In the genomic region with DNA sequence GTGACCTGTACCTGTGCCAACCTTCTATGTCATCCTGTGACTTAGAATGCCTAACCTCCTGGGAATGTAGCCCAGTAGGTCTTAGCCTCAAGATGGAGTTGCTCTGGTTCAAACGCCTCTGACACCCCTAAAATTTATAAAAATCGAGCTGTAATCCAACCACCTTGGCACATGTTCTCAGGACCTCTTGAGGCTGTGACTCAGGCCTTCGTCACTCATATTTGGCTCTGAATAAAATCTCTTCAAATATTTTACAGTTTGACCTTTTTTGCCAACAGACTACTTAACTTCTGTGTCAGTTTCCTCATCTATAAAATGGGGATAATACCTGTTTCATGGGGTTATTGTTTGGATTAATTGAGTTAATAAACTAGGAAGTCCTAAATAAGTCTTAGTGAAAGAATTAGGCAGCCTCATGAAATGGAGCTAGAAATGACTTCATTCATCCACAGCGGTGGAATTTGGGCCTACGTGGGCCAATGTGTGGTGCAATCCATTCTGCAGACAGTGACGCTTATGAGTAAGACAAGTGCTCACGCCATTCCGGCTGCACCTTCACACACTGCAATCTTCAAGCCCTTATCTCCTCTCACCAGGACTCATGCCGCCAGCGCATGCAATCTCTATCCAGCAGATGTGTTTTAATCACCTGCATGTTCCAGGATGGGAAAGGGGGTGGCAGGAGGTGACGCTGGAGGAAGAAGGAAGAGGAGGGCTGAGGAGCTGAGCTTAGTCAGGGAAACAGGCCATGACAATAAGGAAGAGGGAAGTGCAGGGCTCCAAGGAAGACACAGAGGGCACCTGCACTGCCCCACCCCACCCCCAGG, we compare ENCODE assay signal across 15 cellular contexts. TPM values are rescaled to one million over a fixed set of nuclear protein-coding genes. Genes with fewer than 3 reads are reported as not detected.
DNase-seq lines count a peak whose midpoint lies in the region; ATAC-seq, FAIRE-seq and TF ChIP-seq lines count a peak whose summit lies in the region.
"Had no signal": no experiment of that assay in that cellular context is flagged by ENCODE, and none has a peak within 500 bp of the region (broad histone marks: within the 10 kb centered on the region; RNA-seq: fewer than 3 reads in every experiment).

No MANE protein-coding gene starts in this region.

- H3K4me2 ChIP-seq in K562 (ENCODE audit: insufficient read depth, low read length): peak overlapping the region; percentile 72

- peaks cover 33 to 39% of the 10 kb centered on the region in 2 experiments for H3K4me1 ChIP-seq in K562 (replicated peaks in 1 of 2; ENCODE audit: control insufficient read depth in 2 of 2, insufficient read depth in 2 of 2, low read length in 2 of 2)
- peaks cover 23% of the 10 kb centered on the region for H3K4me1 ChIP-seq in mucosa of descending colon (ENCODE audit: low read depth)

- no peaks in the 10 kb centered on the region for H3K27me3 Mint-ChIP-seq in CD4-positive, alpha-beta T cell

- H3K4me1 Mint-ChIP-seq in CD4-positive, alpha-beta T cell (ENCODE audit: low read depth): peaks cover 24% of the 10 kb centered on the region

- BruUV-seq in K562 (replicated peaks; lab: Mats Ljungman, UMichigan): no TSS peak

- peaks cover 8% of the 10 kb centered on the region for H3K36me3 Mint-ChIP-seq in CD4-positive, alpha-beta T cell (ENCODE audit: low read depth)

- intact Hi-C loops in CD4-positive, alpha-beta T cell (cut with DNase I, micrococcal nuclease): loop anchor here (5.0 to 10.0 kb wide), 6 partner anchors 43 to 463 kb away; a partner anchor contains a TSS
- intact Hi-C loops in K562 (cut with micrococcal nuclease) (loop anchor here (1.0 kb wide), 2 partner anchors 22 to 41 kb away; no protein-coding TSS in a partner anchor), mucosa of descending colon (cut with DNase I, micrococcal nuclease) (no loop called here), sciatic nerve (cut with DNase I) (no loop called here)

- H3K4me3 ChIP-seq in K562 (no peak overlapping the region), mucosa of descending colon (no peak overlapping the region)
- H3K4me3 ChIP-seq: breast epithelium had no signal

- no peak for TF ChIP-seq CTCF in CD4-positive, alpha-beta T cell (IDR thresholded peaks at IDR 0.05)
- no peak for TF ChIP-seq CTCF in K562 (IDR thresholded peaks at IDR 0.05 in 2 of 3, conservative IDR thresholded peaks at IDR 0.05 in 1 of 3; ENCODE audit: insufficient read depth in 2 of 3, low read depth in 1 of 3, low read length in 3 of 3)
- no peak for TF ChIP-seq CTCF in mucosa of descending colon (IDR thresholded peaks at IDR 0.05)

- TF ChIP-seq EP300 in K562 (IDR thresholded peaks at IDR 0.05; ENCODE audit: low read length): peak; percentile 99

- H3K9me1 ChIP-seq in K562 (ENCODE audit: control insufficient read depth, insufficient read depth, low read length): peaks cover 7% of the 10 kb centered on the region

- H3K9me3 ChIP-seq in CD4-positive, alpha-beta T cell (ENCODE audit: control insufficient read depth, low read length): peaks cover 17% of the 10 kb centered on the region
- H3K9me3 ChIP-seq in K562 (replicated peaks; ENCODE audit: control insufficient read depth, insufficient read depth, low read depth, low read length) (peaks cover 18% of the 10 kb centered on the region), mucosa of descending colon (peaks cover 13% of the 10 kb centered on the region)

- H3K27ac ChIP-seq in CD4-positive, alpha-beta T cell (ENCODE audit: low read depth, low read length): no peak overlapping the region
- H3K27ac ChIP-seq in K562 (ENCODE audit: extremely low read depth, low read depth, low read length): peak overlapping the region; percentile 98
- H3K27ac ChIP-seq: breast epithelium had no signal

- no peak for ATAC-seq in CD4-positive, alpha-beta T cell (ENCODE audit: poor library complexity)
- ATAC-seq in K562: peak; percentile 75
- peak; percentile 65 for ATAC-seq in mucosa of descending colon
- no peak for ATAC-seq in sciatic nerve
- ATAC-seq in GM18873 (IDR thresholded peaks at IDR 0.05; ENCODE audit: low FRiP score, unreplicated experiment): no peak
- ATAC-seq in GM19328 (IDR thresholded peaks at IDR 0.05; ENCODE audit: unreplicated experiment): no peak

- CTCF ChIA-PET in CD4-positive, alpha-beta T cell (lab: Charles Lee): interaction anchor here (0.8 kb wide), 1 partner anchor 490 kb away, joined by 3 read pairs; no protein-coding TSS in a partner anchor
- CTCF ChIA-PET in K562 (lab: Yijun Ruan, JAX; ENCODE audit: low intra/inter-chr PET ratio): interaction anchor here (1.0 kb wide), 1 partner anchor 41 kb away, joined by 3 read pairs; no protein-coding TSS in a partner anchor

- TF ChIP-seq POLR2A in K562 (conservative IDR thresholded peaks at IDR 0.05): no peak

- H3K27me3 ChIP-seq in CD4-positive, alpha-beta T cell (ENCODE audit: control insufficient read depth, insufficient read depth, low read length): no peaks in the 10 kb centered on the region
- H3K27me3 ChIP-seq in K562 (ENCODE audit: control insufficient read depth in 2 of 2, insufficient read depth in 2 of 2, low read length in 2 of 2): no peaks in the 10 kb centered on the region
- H3K27me3 ChIP-seq: breast epithelium had no signal

- peak overlapping the region; percentile 85 for H2AFZ ChIP-seq in K562 (ENCODE audit: low read depth, low read length)

- peak overlapping the region in 1 of 2 experiments; percentile 69; a peak in 3 of 4 replicates for H3K9ac ChIP-seq in K562 (ENCODE audit: insufficient read depth in 1 of 2, low read depth in 2 of 2, low read length in 2 of 2)

- H4K20me1 ChIP-seq in K562 (replicated peaks; ENCODE audit: control insufficient read depth, insufficient read depth, low read length): peaks cover 18% of the 10 kb centered on the region; the same call in 1 of the 2 replicates

- no peak for DNase-seq in CD4-positive, alpha-beta T cell
- DNase-seq in HUDEP-2 (lab: John Stamatoyannopoulos, UW; ENCODE audit: unreplicated experiment in 76 of 76) (peak in 75 of 76 experiments; percentile 43 to 96 (median 83)), K562 (ENCODE audit: extremely low read depth in 1 of 4, low spot score in 3 of 4) (peak; percentile 82 to 96 (median 88)), mucosa of descending colon (peak in 2 of 3 donors; percentile 53 to 56), DMS53 (lab: John Stamatoyannopoulos, UW) (no peak), sciatic nerve (ENCODE audit: low spot score) (no peak)
- DNase-seq: activated CD8-positive, alpha-beta memory T cell treated with anti-CD3 and anti-CD28 coated beads, Interleukin-2, amount 50 U/mL, for 4 hours; Calu3; islet precursor cell had no signal

- 3% methylated on average over 10 of the region's 11 CpGs for WGBS in K562 (ENCODE audit: insufficient coverage, low coverage, missing lambda C conversion rate)

- no peak for TF ChIP-seq RAD21 in K562 (CRISPR knock-in tag; conservative IDR thresholded peaks at IDR 0.05 in 1 of 2, IDR thresholded peaks at IDR 0.05 in 1 of 2)

- H3K4me3 Mint-ChIP-seq in CD4-positive, alpha-beta T cell: peak overlapping the region; percentile 62

- FAIRE-seq in K562 (lab: Jason Lieb, UNC): peak; percentile 100
- FAIRE-seq: GM19239, H54, TTC549 had no signal

- H3K36me3 ChIP-seq in K562 (ENCODE audit: control insufficient read depth, insufficient read depth, low read length) (peaks cover 7% of the 10 kb centered on the region; the same call in 2 of the 3 replicates), mucosa of descending colon (ENCODE audit: low read depth) (no peaks in the 10 kb centered on the region)
- H3K36me3 ChIP-seq: breast epithelium had no signal

- peaks cover 8% of the 10 kb centered on the region for H3K9me3 Mint-ChIP-seq in CD4-positive, alpha-beta T cell

- in situ Hi-C loops in K562 (cut with MboI): loop anchor here (5.0 kb wide), 1 partner anchor 37 kb away; no protein-coding TSS in a partner anchor

- peaks cover 26% of the 10 kb centered on the region for H3K79me2 ChIP-seq in K562 (ENCODE audit: control insufficient read depth, insufficient read depth, low read length)

- POLR2A ChIA-PET in CD4-positive, alpha-beta T cell (lab: Charles Lee): interaction anchor here (0.9 kb wide), 1 partner anchor 22 kb away, joined by 4 read pairs; no protein-coding TSS in a partner anchor
- POLR2A ChIA-PET in K562 (lab: Yijun Ruan, JAX): interaction anchor here (0.6 to 2.0 kb wide), 6 partner anchors 11 to 41 kb away, joined by 3 to 6 read pairs (median 3); no protein-coding TSS in a partner anchor

- H3K27ac Mint-ChIP-seq in CD4-positive, alpha-beta T cell: no peak overlapping the region

TF ChIP-seq in K562, 482 proteins besides CTCF, POLR2A, EP300 and RAD21 (continues in another document):
- TF ChIP-seq ETV1 (tag; conservative IDR thresholded peaks at IDR 0.05; ENCODE audit: low read depth) (peak; percentile 97), SMAD3 (CRISPR knock-in tag; conservative IDR thresholded peaks at IDR 0.05) (peak; percentile 95), MXI1 (IDR thresholded peaks at IDR 0.05; ENCODE audit: low read depth, low read length) (no peak), ZNF583 (CRISPR knock-in tag; IDR thresholded peaks at IDR 0.05) (peak; percentile 96), POLR2AphosphoS5 (IDR thresholded peaks at IDR 0.05; ENCODE audit: control insufficient read depth, insufficient read depth, low read depth, low read length) (peak; percentile 99), ZNF324 (CRISPR knock-in tag; IDR thresholded peaks at IDR 0.05) (peak; percentile 74; the same call in 1 of the 2 replicates), NEUROD1 (IDR thresholded peaks at IDR 0.05; ENCODE audit: borderline replicate concordance, low read depth, low read length, partially characterized antibody) (peak; percentile 92), BCOR (IDR thresholded peaks at IDR 0.05) (peak; percentile 93)

RNA-seq across cellular contexts. Expression of a gene that starts 2.0 kb away (rescaled TPM):
- 10 to 100 TPM; 23.2 to 27.4 TPM for total RNA-seq in CD4-positive, alpha-beta T cell
- 51.8 and 53.3 TPM in 2 replicates for total RNA-seq in K562 (2011; cell fraction: chromatin; rRNA removed; ENCODE audit: low replicate concordance)
- 34.2 and 44.7 TPM in 2 replicates for total RNA-seq in K562 (2011; cell fraction: nucleolus; rRNA removed)
- 38.6 and 66.0 TPM in 2 replicates for total RNA-seq in K562 (2011; cell fraction: nucleoplasm; rRNA removed)
- total RNA-seq in K562 (2014; rRNA removed) (44.3 and 54.0 TPM in 2 replicates), K562 (2014; rRNA removed; fragmentation: Illumina TruSeq; extraction: Trizol) (56.4 and 59.4 TPM in 2 replicates), K562 (2015; rRNA removed; fragmentation: Illumina TruSeq; extraction: Trizol) (42.8 and 50.7 TPM in 2 replicates), K562 (2021) (53.0 and 57.9 TPM in 2 replicates), mucosa of descending colon (10 to 100 TPM; 36.0 to 47.7 (median 40.4) TPM), sciatic nerve (32.6 TPM)
- polyA plus RNA-seq in K562 (2011; rRNA removed) (68.5 and 87.1 TPM in 2 replicates), K562 (2014; fragmentation: Illumina TruSeq; extraction: Trizol) (82.6 and 88.1 TPM in 2 replicates), K562 (2014; fragmentation: Nextera tagmentation; extraction: Ambion mirVana) (10 to 100 TPM; 18.1 to 24.9 TPM), K562 (2014; rRNA removed) (52.9 and 62.2 TPM in 2 replicates)
- polyA plus RNA-seq in K562 (2011; cell fraction: cytosol; rRNA removed): 52.0 and 70.8 TPM in 2 replicates
- polyA plus RNA-seq in K562 (2011; cell fraction: nucleus; rRNA removed): 21.9 and 30.1 TPM in 2 replicates
- polyA plus RNA-seq in K562 (2012): 55.3 and 72.7 TPM in 2 replicates
- 36.2 and 36.5 TPM in 2 replicates for polyA minus RNA-seq in K562 (2011; rRNA and poly(A)+ RNA removed)
- polyA minus RNA-seq in K562 (2011; cell fraction: cytosol; rRNA and poly(A)+ RNA removed): 22.9 and 26.1 TPM in 2 replicates
- 21.5 and 27.3 TPM in 2 replicates for polyA minus RNA-seq in K562 (2011; cell fraction: nucleus; rRNA and poly(A)+ RNA removed)

Comparison
In these comparisons a context has a peak if more than half of its experiments do, and no peak if none do; other contexts are left out.
1. ATAC-seq: peak in K562 (single experiment) and mucosa of descending colon (single experiment); none in CD4-positive, alpha-beta T cell (single experiment), sciatic nerve (single experiment), GM18873 (single experiment) and GM19328 (single experiment).
2. DNase-seq: peak in HUDEP-2 (75 of 76), K562 (4 of 4) and mucosa of descending colon (2 of 3); none in CD4-positive, alpha-beta T cell (0 of 10), DMS53 (single experiment) and sciatic nerve (single experiment).
3. intact Hi-C loops: an anchor here in CD4-positive, alpha-beta T cell (5.0 to 10.0 kb wide) and K562 (1.0 kb wide); none called in mucosa of descending colon and sciatic nerve.